In the genomic region with DNA sequence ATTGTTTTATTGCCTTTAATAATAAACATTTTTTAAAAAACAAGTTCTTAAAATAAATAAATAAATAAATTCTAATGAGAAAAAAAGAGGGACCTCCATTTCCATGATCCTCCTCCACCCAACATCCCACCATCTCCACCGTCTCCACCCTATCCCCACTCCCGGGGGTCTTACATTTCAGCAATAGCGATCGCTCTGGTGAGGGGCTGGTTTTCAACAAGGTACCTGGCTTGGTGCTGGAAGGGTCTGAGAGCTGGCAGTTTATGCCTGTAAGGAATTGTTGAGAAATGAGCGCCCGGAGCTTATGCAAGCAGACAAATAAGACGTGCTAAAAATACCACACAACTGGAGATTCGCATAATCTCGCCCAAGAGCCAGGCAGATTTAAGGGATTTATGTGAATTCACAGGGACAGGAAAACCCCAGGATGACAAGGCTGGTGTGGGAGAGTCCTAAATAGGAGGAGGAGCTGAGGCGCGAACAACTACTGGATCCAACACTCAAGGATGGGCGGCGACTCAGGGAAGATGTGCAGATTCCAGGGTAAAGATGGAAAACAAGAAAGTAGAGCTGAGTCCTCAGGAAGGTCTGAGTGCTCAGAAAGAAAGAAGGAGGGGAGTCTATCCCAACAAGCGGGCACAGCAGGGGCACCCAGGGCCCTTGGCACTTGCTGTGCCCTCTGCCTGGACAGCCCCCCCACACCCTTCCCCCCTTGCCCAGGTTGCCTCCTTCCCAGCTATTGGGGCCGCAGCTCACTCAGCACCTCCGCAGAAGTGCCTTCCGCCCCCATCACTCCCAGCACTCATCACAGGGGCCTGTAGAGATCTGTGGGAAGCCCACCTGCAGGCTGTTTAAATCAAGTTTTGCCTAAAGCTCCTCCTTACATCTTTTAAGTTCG, we compare ENCODE assay signal across 11 cellular contexts. TPM values are rescaled to one million over a fixed set of nuclear protein-coding genes. Genes with fewer than 3 reads are reported as not detected.
DNase-seq lines count a peak whose midpoint lies in the region; ATAC-seq lines count a peak whose summit lies in the region.
"Had no signal": no experiment of that assay in that cellular context is flagged by ENCODE, and none has a peak within 500 bp of the region (broad histone marks: within the 10 kb centered on the region; RNA-seq: fewer than 3 reads in every experiment).

No MANE protein-coding gene starts in this region.

- no peaks in the 10 kb centered on the region for H3K9me3 Mint-ChIP-seq in naive thymus-derived CD8-positive, alpha-beta T cell

- H3K4me3 Mint-ChIP-seq in naive thymus-derived CD8-positive, alpha-beta T cell = peak overlapping the region in 7 of 10 donors; percentile 11 to 77 (median 69)

- H3K27ac Mint-ChIP-seq in naive thymus-derived CD8-positive, alpha-beta T cell = peak overlapping the region in 9 of 10 donors; percentile 86 to 97 (median 94)

- POLR2A ChIA-PET in naive thymus-derived CD8-positive, alpha-beta T cell (lab: Charles Lee) = interaction anchor here (0.7 to 1.5 kb wide), 5 partner anchors 10 to 100 kb away, joined by 3 to 4 read pairs (median 3); partner anchors contain the start of gene CORO2A

- in situ Hi-C loops in KBM-7 (cut with MboI; ENCODE audit: low pct_unique_long_range_greater_than_20kb, low sequenced_read_pairs) = no loop called here

- DNase-seq in D341Med (ENCODE audit: low spot score) = peak; percentile 68
- DNase-seq in MV-4-11 (lab: John Stamatoyannopoulos, UW) = peak; percentile 12
- peak; percentile 47 for DNase-seq in ecto neural progenitor cell (ENCODE audit: low spot score)
- no peak for DNase-seq in naive thymus-derived CD8-positive, alpha-beta T cell
- no peak for DNase-seq in SHP77 (lab: John Stamatoyannopoulos, UW)
- DNase-seq in KBM-7 = no peak
- DNase-seq: colonic mucosa; NCI-H345; stimulated activated CD4-positive, alpha-beta T cell treated with anti-CD3 and anti-CD28 coated beads, Interleukin-4, amount 100 ng/mL, for 4 hours had no signal

- no peak for ATAC-seq in naive thymus-derived CD8-positive, alpha-beta T cell
- ATAC-seq in HG02623 (IDR thresholded peaks at IDR 0.05; ENCODE audit: unreplicated experiment) (no peak), GM18858 (IDR thresholded peaks at IDR 0.05; ENCODE audit: unreplicated experiment) (no peak)

- peaks cover 28 to 64% (median 46%) of the 10 kb centered on the region in 4 donors for H3K4me1 Mint-ChIP-seq in naive thymus-derived CD8-positive, alpha-beta T cell

- H3K27me3 Mint-ChIP-seq in naive thymus-derived CD8-positive, alpha-beta T cell = no peaks in the 10 kb centered on the region

- peaks cover 1 to 74% (median 32%) of the 10 kb centered on the region in 3 donors for H3K36me3 Mint-ChIP-seq in naive thymus-derived CD8-positive, alpha-beta T cell

RNA-seq across cellular contexts. Expression of gene TRIM14, which starts 27.0 kb away (rescaled TPM):
- total RNA-seq in naive thymus-derived CD8-positive, alpha-beta T cell = 10 to 100 TPM; 76.9 to 78.1 TPM
- 10 to 100 TPM; 48.7 to 84.0 (median 68.4) TPM for polyA plus RNA-seq in naive thymus-derived CD8-positive, alpha-beta T cell

RNA-seq across cellular contexts. Expression of gene NANS, which starts 35.5 kb away (rescaled TPM):
- 10 to 100 TPM; 15.0 to 15.7 TPM for total RNA-seq in naive thymus-derived CD8-positive, alpha-beta T cell
- polyA plus RNA-seq in naive thymus-derived CD8-positive, alpha-beta T cell = 10 to 100 TPM; 28.9 to 32.4 (median 30.9) TPM

Comparison
In these comparisons a context has a peak if more than half of its experiments do, and no peak if none do; other contexts are left out.
1. DNase-seq: peak in D341Med (single experiment), MV-4-11 (single experiment) and ecto neural progenitor cell (single experiment); none in naive thymus-derived CD8-positive, alpha-beta T cell (0 of 10), SHP77 (0 of 2) and KBM-7 (single experiment).